ENCODE assay signal across 8 cellular contexts in the genomic region with DNA sequence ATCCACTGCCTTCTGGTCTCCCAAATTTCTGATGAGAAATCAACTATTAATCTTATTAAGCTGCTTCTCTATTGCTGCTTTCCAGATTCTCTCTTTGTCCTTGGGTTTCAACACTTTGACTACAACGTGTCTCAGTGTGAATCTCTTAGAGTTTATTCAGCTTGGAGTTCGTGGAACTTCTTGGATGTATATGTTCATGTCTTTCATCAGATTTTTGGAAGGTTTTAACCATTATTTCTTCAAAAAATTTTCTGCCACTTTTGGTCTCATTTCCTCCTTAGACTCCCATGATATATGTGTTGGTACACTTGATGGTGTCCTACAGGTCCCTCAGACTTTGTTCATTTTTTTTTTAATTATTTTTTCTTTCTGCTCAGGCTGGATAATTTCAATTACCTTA.
"Had no signal": no experiment of that assay in that cellular context is flagged by ENCODE, and none has a peak within 500 bp of the region (broad histone marks: within the 10 kb centered on the region; RNA-seq: fewer than 3 reads in every experiment).

No MANE protein-coding gene starts in this region.

- FAIRE-seq: G401.6, GM12878, GM12891, GM12892, GM18507, GM19239 had no signal

- H3K4me3 ChIP-seq: GM12878 had no signal

- DNase-seq: GDM1, GF-D8 had no signal

- ATAC-seq: GM12878 had no signal
